Comparison of ENCODE assay signal across 11 cellular contexts in the genomic region with DNA sequence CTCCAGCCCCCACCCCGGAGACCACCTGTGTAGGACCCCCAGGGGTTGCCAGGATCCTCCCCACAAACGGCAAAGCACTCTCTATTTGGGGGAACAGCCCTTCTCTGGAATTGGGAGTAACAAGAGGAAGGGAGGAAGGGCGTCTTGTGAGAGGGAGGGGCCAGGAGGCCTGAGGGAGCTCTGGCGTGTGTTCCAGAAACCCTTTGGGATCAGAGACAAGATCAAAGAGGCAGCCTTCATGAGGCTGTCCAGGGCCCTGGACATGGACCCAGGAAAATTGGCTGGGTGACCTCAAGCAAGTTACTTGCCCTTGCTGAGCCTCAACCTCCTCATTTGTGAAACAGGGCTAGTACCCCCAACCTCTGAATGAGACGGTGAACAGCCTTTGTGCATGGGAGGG. TPM values are rescaled to one million over a fixed set of nuclear protein-coding genes. Genes with fewer than 3 reads are reported as not detected.
DNase-seq lines count a peak whose midpoint lies in the region; TF ChIP-seq lines count a peak whose summit lies in the region.
"Had no signal": no experiment of that assay in that cellular context is flagged by ENCODE, and none has a peak within 500 bp of the region (broad histone marks: within the 10 kb centered on the region; RNA-seq: fewer than 3 reads in every experiment).

No MANE protein-coding gene starts in this region.

- H3K36me3 Mint-ChIP-seq in activated naive CD4-positive, alpha-beta T cell treated with anti-CD3 and anti-CD28 coated beads, Interleukin-2, amount 50 U/mL, for 24 hours, result peaks cover 4% of the 10 kb centered on the region
- peaks cover 15% of the 10 kb centered on the region for H3K36me3 Mint-ChIP-seq in activated naive CD4-positive, alpha-beta T cell treated with anti-CD3 and anti-CD28 coated beads, Interleukin-2, amount 10 ng/mL, durations not matched to agents 7 days and 5 days
- H3K36me3 Mint-ChIP-seq in activated T-helper 2 cell treated with anti-CD3 and anti-CD28 coated beads, Interferon-gamma antibody, Interleukin-2, Interleukin-4, amounts not matched to agents 10 μg/mL and 5 μg/mL and 100 μg/mL, durations not matched to agents 14 hours and 24 hours and 36 hours (ENCODE audit: low read depth), result peaks cover 16% of the 10 kb centered on the region
- no peaks in the 10 kb centered on the region for H3K36me3 Mint-ChIP-seq in immature natural killer cell

- no peaks in the 10 kb centered on the region for H3K9me3 ChIP-seq in suprapubic skin

- no peaks in the 10 kb centered on the region for H3K36me3 ChIP-seq in suprapubic skin

- H3K27me3 ChIP-seq in suprapubic skin, result no peaks in the 10 kb centered on the region

- peak overlapping the region; percentile 30 for H3K4me3 Mint-ChIP-seq in activated naive CD4-positive, alpha-beta T cell treated with anti-CD3 and anti-CD28 coated beads, Interleukin-2, amount 50 U/mL, for 24 hours
- no peak overlapping the region for H3K4me3 Mint-ChIP-seq in activated naive CD4-positive, alpha-beta T cell treated with anti-CD3 and anti-CD28 coated beads, Interleukin-2, amount 10 ng/mL, durations not matched to agents 7 days and 5 days
- H3K4me3 Mint-ChIP-seq in activated T-helper 2 cell treated with anti-CD3 and anti-CD28 coated beads, Interferon-gamma antibody, Interleukin-2, Interleukin-4, amounts not matched to agents 10 μg/mL and 5 μg/mL and 100 μg/mL, durations not matched to agents 14 hours and 24 hours and 36 hours (ENCODE audit: low read depth), result no peak overlapping the region
- no peak overlapping the region for H3K4me3 Mint-ChIP-seq in immature natural killer cell

- H3K27ac Mint-ChIP-seq in activated naive CD4-positive, alpha-beta T cell treated with anti-CD3 and anti-CD28 coated beads, Interleukin-2, amount 50 U/mL, for 24 hours, result peak overlapping the region; percentile 65
- no peak overlapping the region for H3K27ac Mint-ChIP-seq in activated naive CD4-positive, alpha-beta T cell treated with anti-CD3 and anti-CD28 coated beads, Interleukin-2, amount 10 ng/mL, durations not matched to agents 7 days and 5 days
- peak overlapping the region; percentile 30 for H3K27ac Mint-ChIP-seq in activated T-helper 2 cell treated with anti-CD3 and anti-CD28 coated beads, Interferon-gamma antibody, Interleukin-2, Interleukin-4, amounts not matched to agents 10 μg/mL and 5 μg/mL and 100 μg/mL, durations not matched to agents 14 hours and 24 hours and 36 hours
- peak overlapping the region in 4 of 6 donors; percentile 35 to 75 (median 62) for H3K27ac Mint-ChIP-seq in immature natural killer cell

- H3K4me1 Mint-ChIP-seq in activated naive CD4-positive, alpha-beta T cell treated with anti-CD3 and anti-CD28 coated beads, Interleukin-2, amount 50 U/mL, for 24 hours, result peaks cover 74% of the 10 kb centered on the region
- peaks cover 54% of the 10 kb centered on the region for H3K4me1 Mint-ChIP-seq in activated naive CD4-positive, alpha-beta T cell treated with anti-CD3 and anti-CD28 coated beads, Interleukin-2, amount 10 ng/mL, durations not matched to agents 7 days and 5 days
- peaks cover 34% of the 10 kb centered on the region for H3K4me1 Mint-ChIP-seq in activated T-helper 2 cell treated with anti-CD3 and anti-CD28 coated beads, Interferon-gamma antibody, Interleukin-2, Interleukin-4, amounts not matched to agents 10 μg/mL and 5 μg/mL and 100 μg/mL, durations not matched to agents 14 hours and 24 hours and 36 hours (ENCODE audit: low read depth)
- peaks cover 34 to 38% of the 10 kb centered on the region in 2 donors for H3K4me1 Mint-ChIP-seq in immature natural killer cell

- H3K4me1 ChIP-seq in suprapubic skin, result peaks cover 60% of the 10 kb centered on the region

- no peak for DNase-seq in activated naive CD4-positive, alpha-beta T cell treated with anti-CD3 and anti-CD28 coated beads, Interleukin-2, amount 10 ng/mL, durations not matched to agents 7 days and 5 days
- no peak for DNase-seq in activated T-helper 2 cell treated with anti-CD3 and anti-CD28 coated beads, Interferon-gamma antibody, Interleukin-2, Interleukin-4, amounts not matched to agents 10 μg/mL and 5 μg/mL and 100 μg/mL, durations not matched to agents 14 hours and 24 hours and 36 hours (ENCODE audit: low spot score)
- no peak for DNase-seq in immature natural killer cell
- DNase-seq in suprapubic skin (ENCODE audit: low spot score in 2 of 2), result no peak
- DNase-seq in GOT3 (lab: John Stamatoyannopoulos, UW), result no peak
- no peak for DNase-seq in NCI-H2029 (lab: John Stamatoyannopoulos, UW)
- DNase-seq in A172 (ENCODE audit: low spot score), result no peak
- DNase-seq: activated CD8-positive, alpha-beta memory T cell treated with anti-CD3 and anti-CD28 coated beads, Interleukin-2, amount 50 U/mL, for 48 hours; cortex of kidney; NCI-H774 had no signal

- CTCF ChIA-PET in activated naive CD4-positive, alpha-beta T cell treated with anti-CD3 and anti-CD28 coated beads, Interleukin-2, amount 10 ng/mL, durations not matched to agents 7 days and 5 days (lab: Charles Lee), result interaction anchor here (1.5 to 2.7 kb wide), 2 partner anchors 9 to 38 kb away, joined by 4 to 10 read pairs; no protein-coding TSS in a partner anchor

- H3K4me3 ChIP-seq in suprapubic skin, result no peak overlapping the region

- TF ChIP-seq EP300 in suprapubic skin (IDR thresholded peaks at IDR 0.05), result no peak

- intact Hi-C loops in activated T-helper 2 cell treated with anti-CD3 and anti-CD28 coated beads, Interferon-gamma antibody, Interleukin-2, Interleukin-4, amounts not matched to agents 10 μg/mL and 5 μg/mL and 100 μg/mL, durations not matched to agents 14 hours and 24 hours and 36 hours (cut with micrococcal nuclease), result no loop called here

- TF ChIP-seq POLR2A in suprapubic skin (IDR thresholded peaks at IDR 0.05), result no peak

- no peaks in the 10 kb centered on the region for H3K9me3 Mint-ChIP-seq in activated naive CD4-positive, alpha-beta T cell treated with anti-CD3 and anti-CD28 coated beads, Interleukin-2, amount 50 U/mL, for 24 hours
- no peaks in the 10 kb centered on the region for H3K9me3 Mint-ChIP-seq in activated naive CD4-positive, alpha-beta T cell treated with anti-CD3 and anti-CD28 coated beads, Interleukin-2, amount 10 ng/mL, durations not matched to agents 7 days and 5 days
- no peaks in the 10 kb centered on the region for H3K9me3 Mint-ChIP-seq in activated T-helper 2 cell treated with anti-CD3 and anti-CD28 coated beads, Interferon-gamma antibody, Interleukin-2, Interleukin-4, amounts not matched to agents 10 μg/mL and 5 μg/mL and 100 μg/mL, durations not matched to agents 14 hours and 24 hours and 36 hours
- H3K9me3 Mint-ChIP-seq in immature natural killer cell, result no peaks in the 10 kb centered on the region

- WGBS in suprapubic skin, result 31% methylated on average over 5 of the region's 5 CpGs

- H3K27me3 Mint-ChIP-seq in activated naive CD4-positive, alpha-beta T cell treated with anti-CD3 and anti-CD28 coated beads, Interleukin-2, amount 50 U/mL, for 24 hours, result no peaks in the 10 kb centered on the region
- H3K27me3 Mint-ChIP-seq in activated naive CD4-positive, alpha-beta T cell treated with anti-CD3 and anti-CD28 coated beads, Interleukin-2, amount 10 ng/mL, durations not matched to agents 7 days and 5 days, result no peaks in the 10 kb centered on the region
- H3K27me3 Mint-ChIP-seq in activated T-helper 2 cell treated with anti-CD3 and anti-CD28 coated beads, Interferon-gamma antibody, Interleukin-2, Interleukin-4, amounts not matched to agents 10 μg/mL and 5 μg/mL and 100 μg/mL, durations not matched to agents 14 hours and 24 hours and 36 hours (ENCODE audit: low read depth), result no peaks in the 10 kb centered on the region
- peaks cover 0 to 2% (median 0%) of the 10 kb centered on the region in 3 donors for H3K27me3 Mint-ChIP-seq in immature natural killer cell (ENCODE audit: low read depth in 3 of 3)

- H3K27ac ChIP-seq in suprapubic skin, result peak overlapping the region; percentile 15

- TF ChIP-seq CTCF in suprapubic skin (IDR thresholded peaks at IDR 0.05), result no peak

RNA-seq across cellular contexts. Expression of a gene that starts 18.1 kb away (rescaled TPM):
- 94.1 and 97.0 TPM in 2 replicates for total RNA-seq in activated T-helper 2 cell treated with anti-CD3 and anti-CD28 coated beads, Interferon-gamma antibody, Interleukin-2, Interleukin-4, amounts not matched to agents 10 μg/mL and 5 μg/mL and 100 μg/mL, durations not matched to agents 14 hours and 24 hours and 36 hours
- polyA plus RNA-seq in immature natural killer cell, result 10 to 100 TPM in 1 of 3 donors, 1 to 10 TPM in 2; 3.3 to 24.7 (median 4.3) TPM
- total RNA-seq in suprapubic skin, result 10 to 100 TPM; 40.8 to 64.2 (median 55.3) TPM
- 65.8 and 66.3 TPM in 2 replicates for total RNA-seq in A172 (2014; rRNA removed; shearing (Covaris generic))
